ENCODE assay signal across 8 cellular contexts in genomic region chr14:72892879-72893635, GRCh38. TPM values are rescaled to one million over a fixed set of nuclear protein-coding genes. Genes with fewer than 3 reads are reported as not detected.
A peak's percentile ranks its signal among the peaks of the same experiment; 100 is the strongest.
DNase-seq lines count a peak whose midpoint lies in the region; ATAC-seq, FAIRE-seq and TF ChIP-seq lines count a peak whose summit lies in the region.

No MANE protein-coding gene starts in this region.

- TF ChIP-seq CTCF in KMS-11 (conservative IDR thresholded peaks at IDR 0.05; ENCODE audit: low read depth, low read length) = no peak

- no peaks in the 10 kb centered on the region for H3K36me3 ChIP-seq in KMS-11 (ENCODE audit: insufficient read depth)
- no peaks in the 10 kb centered on the region for H3K36me3 ChIP-seq in neuron (ENCODE audit: insufficient read depth, low read length)

- no peak for FAIRE-seq in frontal cortex (lab: Jason Lieb, UNC)

- H3K27ac Mint-ChIP-seq in activated T-helper 1 cell treated with anti-CD3 and anti-CD28 coated beads, Interleukin-12 subunit alpha, Interleukin-12 subunit beta, Interleukin-2, Interleukin-4 antibody, amounts not matched to agents 30 ng/mL and 10 ng/mL and 1 ng/mL, durations not matched to agents 14 hours and 24 hours and 36 hours = peak overlapping the region; percentile 78

- H3K9me3 Mint-ChIP-seq in activated T-helper 1 cell treated with anti-CD3 and anti-CD28 coated beads, Interleukin-12 subunit alpha, Interleukin-12 subunit beta, Interleukin-2, Interleukin-4 antibody, amounts not matched to agents 30 ng/mL and 10 ng/mL and 1 ng/mL, durations not matched to agents 14 hours and 24 hours and 36 hours = no peaks in the 10 kb centered on the region

- ATAC-seq in GM18517 (IDR thresholded peaks at IDR 0.05; ENCODE audit: unreplicated experiment) = peak; percentile 14

- intact Hi-C loops in activated T-helper 1 cell treated with anti-CD3 and anti-CD28 coated beads, Interleukin-12 subunit alpha, Interleukin-12 subunit beta, Interleukin-2, Interleukin-4 antibody, amounts not matched to agents 30 ng/mL and 10 ng/mL and 1 ng/mL, durations not matched to agents 14 hours and 24 hours and 36 hours (cut with micrococcal nuclease) = loop anchor here (5.0 kb wide), 2 partner anchors 181 to 846 kb away; no protein-coding TSS in a partner anchor

- H2AFZ ChIP-seq in KMS-11 (ENCODE audit: low read depth) = peak overlapping the region; percentile 69; the same call in 1 of the 2 replicates
- H2AFZ ChIP-seq in neuron (ENCODE audit: low read depth, low read length) = peak overlapping the region; percentile 100

- H3K27me3 Mint-ChIP-seq in activated T-helper 1 cell treated with anti-CD3 and anti-CD28 coated beads, Interleukin-12 subunit alpha, Interleukin-12 subunit beta, Interleukin-2, Interleukin-4 antibody, amounts not matched to agents 30 ng/mL and 10 ng/mL and 1 ng/mL, durations not matched to agents 14 hours and 24 hours and 36 hours (ENCODE audit: insufficient read depth) = peaks cover 53% of the 10 kb centered on the region

- H3K9ac ChIP-seq in KMS-11 = peak overlapping the region; percentile 59

- H3K4me1 ChIP-seq in KMS-11 (ENCODE audit: low read depth, poor library complexity, severe bottlenecking) (peaks cover 41% of the 10 kb centered on the region), neuron (ENCODE audit: insufficient read depth, low read length) (peaks cover 41% of the 10 kb centered on the region)

- in situ Hi-C loops in ACHN (cut with HindIII; ENCODE audit: low pct_ligation_motif_present, low pct_unique_long_range_greater_than_20kb, low sequenced_read_pairs) = no loop called here

- H3K9me3 ChIP-seq in neuron (ENCODE audit: low read length) = no peaks in the 10 kb centered on the region

- peaks cover 1% of the 10 kb centered on the region for H3K36me3 Mint-ChIP-seq in activated T-helper 1 cell treated with anti-CD3 and anti-CD28 coated beads, Interleukin-12 subunit alpha, Interleukin-12 subunit beta, Interleukin-2, Interleukin-4 antibody, amounts not matched to agents 30 ng/mL and 10 ng/mL and 1 ng/mL, durations not matched to agents 14 hours and 24 hours and 36 hours (ENCODE audit: low read depth)

- H4K20me1 ChIP-seq in KMS-11 (ENCODE audit: insufficient read depth) = no peaks in the 10 kb centered on the region

- H3K27me3 ChIP-seq in KMS-11 (ENCODE audit: insufficient read depth, low read depth) = no peaks in the 10 kb centered on the region
- H3K27me3 ChIP-seq in neuron (ENCODE audit: insufficient read depth, low read length) = peaks cover 66% of the 10 kb centered on the region

- DNase-seq in ACHN (peak; percentile 31), frontal cortex (ENCODE audit: low spot score in 2 of 2) (peak; percentile 53 to 57), NCI-H1436 treated with DMSO at 0.1 percent for 48 hours (lab: John Stamatoyannopoulos, UW) (no peak), HCEC 1CT (no peak)
- peak; percentile 13 for DNase-seq in activated T-helper 1 cell treated with anti-CD3 and anti-CD28 coated beads, Interleukin-12 subunit alpha, Interleukin-12 subunit beta, Interleukin-2, Interleukin-4 antibody, amounts not matched to agents 30 ng/mL and 10 ng/mL and 1 ng/mL, durations not matched to agents 14 hours and 24 hours and 36 hours (ENCODE audit: low spot score)

- peaks cover 23% of the 10 kb centered on the region; the same call in 1 of the 2 replicates for H3K79me2 ChIP-seq in KMS-11 (ENCODE audit: insufficient read depth, low read depth)

- H3K4me3 ChIP-seq in KMS-11 (IDR thresholded peaks at IDR 0.05; ENCODE audit: insufficient read depth, low read depth, low read length) (no peak overlapping the region), neuron (ENCODE audit: low read length) (peak overlapping the region; percentile 95)

- H3K4me2 ChIP-seq in KMS-11 = peak overlapping the region; percentile 54; the same call in 1 of the 2 replicates

- H3K4me3 Mint-ChIP-seq in activated T-helper 1 cell treated with anti-CD3 and anti-CD28 coated beads, Interleukin-12 subunit alpha, Interleukin-12 subunit beta, Interleukin-2, Interleukin-4 antibody, amounts not matched to agents 30 ng/mL and 10 ng/mL and 1 ng/mL, durations not matched to agents 14 hours and 24 hours and 36 hours = peak overlapping the region; percentile 95

- H3K4me1 Mint-ChIP-seq in activated T-helper 1 cell treated with anti-CD3 and anti-CD28 coated beads, Interleukin-12 subunit alpha, Interleukin-12 subunit beta, Interleukin-2, Interleukin-4 antibody, amounts not matched to agents 30 ng/mL and 10 ng/mL and 1 ng/mL, durations not matched to agents 14 hours and 24 hours and 36 hours (ENCODE audit: low read depth) = peaks cover 29% of the 10 kb centered on the region

- no peak overlapping the region; the same call in 1 of the 2 replicates for H3K27ac ChIP-seq in KMS-11

RNA-seq across cellular contexts. Expression of gene DPF3, which starts 0.8 kb away (rescaled TPM):
- total RNA-seq in activated T-helper 1 cell treated with anti-CD3 and anti-CD28 coated beads, Interleukin-12 subunit alpha, Interleukin-12 subunit beta, Interleukin-2, Interleukin-4 antibody, amounts not matched to agents 30 ng/mL and 10 ng/mL and 1 ng/mL, durations not matched to agents 14 hours and 24 hours and 36 hours = 2.8 and 4.3 TPM in 2 replicates
- total RNA-seq in frontal cortex = 5.7 TPM

RNA-seq across cellular contexts. Expression of gene DCAF4, which starts 33.2 kb away (rescaled TPM):
- 17.1 and 20.4 TPM in 2 replicates for total RNA-seq in activated T-helper 1 cell treated with anti-CD3 and anti-CD28 coated beads, Interleukin-12 subunit alpha, Interleukin-12 subunit beta, Interleukin-2, Interleukin-4 antibody, amounts not matched to agents 30 ng/mL and 10 ng/mL and 1 ng/mL, durations not matched to agents 14 hours and 24 hours and 36 hours
- total RNA-seq in frontal cortex = 9.4 TPM

Comparison
In these comparisons a context has a peak if more than half of its experiments do, and no peak if none do; other contexts are left out.
1. DNase-seq: peak in ACHN (single experiment), activated T-helper 1 cell treated with anti-CD3 and anti-CD28 coated beads, Interleukin-12 subunit alpha, Interleukin-12 subunit beta, Interleukin-2, Interleukin-4 antibody, amounts not matched to agents 30 ng/mL and 10 ng/mL and 1 ng/mL, durations not matched to agents 14 hours and 24 hours and 36 hours (single experiment) and frontal cortex (2 of 2); none in NCI-H1436 treated with DMSO at 0.1 percent for 48 hours (single experiment) and HCEC 1CT (single experiment).